Comparison of ENCODE assay signal across 8 cellular contexts in genomic region chr10:4849555-4850242, GRCh38. TPM values are rescaled to one million over a fixed set of nuclear protein-coding genes. Genes with fewer than 3 reads are reported as not detected.
DNase-seq lines count a peak whose midpoint lies in the region; ATAC-seq and TF ChIP-seq lines count a peak whose summit lies in the region.

No MANE protein-coding gene starts in this region.

- H3K9me3 Mint-ChIP-seq in naive B cell = no peaks in the 10 kb centered on the region

- H3K4me1 Mint-ChIP-seq in naive B cell = peaks cover 8 to 13% (median 9%) of the 10 kb centered on the region in 3 donors

- H3K27me3 ChIP-seq in OCI-LY3 (ENCODE audit: low read depth, low read length) = no peaks in the 10 kb centered on the region

- H3K36me3 Mint-ChIP-seq in naive B cell = no peaks in the 10 kb centered on the region

- peak overlapping the region; percentile 90 for H2AFZ ChIP-seq in OCI-LY3 (ENCODE audit: low read depth, low read length)

- no peaks in the 10 kb centered on the region for H3K79me2 ChIP-seq in OCI-LY3 (ENCODE audit: low read length)

- H3K27ac Mint-ChIP-seq in naive B cell = peak overlapping the region in 3 of 6 donors; percentile 50 to 72 (median 67)

- peak overlapping the region; percentile 99 for H3K4me2 ChIP-seq in OCI-LY3 (ENCODE audit: low read length)

- peaks cover 0 to 7% (median 0%) of the 10 kb centered on the region in 3 donors for H3K27me3 Mint-ChIP-seq in naive B cell

- ATAC-seq in GM21723 (IDR thresholded peaks at IDR 0.05; ENCODE audit: unreplicated experiment) (peak; percentile 89), naive B cell (ENCODE audit: low read depth in 2 of 2) (peak; percentile 86 to 87)

- H3K27ac ChIP-seq in OCI-LY3 (ENCODE audit: low read length) = peak overlapping the region; percentile 99

- peak overlapping the region; percentile 91 for H3K9ac ChIP-seq in OCI-LY3 (ENCODE audit: low read length)

- peak; percentile 99 for TF ChIP-seq CTCF in OCI-LY3 (IDR thresholded peaks at IDR 0.05; ENCODE audit: low read depth, low read length)

- peaks cover 39% of the 10 kb centered on the region for H3K4me1 ChIP-seq in OCI-LY3 (ENCODE audit: low read length)

- H3K9me3 ChIP-seq in OCI-LY3 (ENCODE audit: insufficient read depth, low read length) = no peaks in the 10 kb centered on the region

- H3K4me3 Mint-ChIP-seq in naive B cell = peak overlapping the region in 3 of 8 donors; percentile 23 to 54 (median 53)

- no peaks in the 10 kb centered on the region for H4K20me1 ChIP-seq in OCI-LY3 (ENCODE audit: insufficient read depth, low read length)

- no peak overlapping the region for H3K4me3 ChIP-seq in Jurkat, Clone E6-1 (ENCODE audit: low read length)
- H3K4me3 ChIP-seq in OCI-LY3 (ENCODE audit: low read length) = peak overlapping the region; percentile 70

- peak; percentile 21 for TF ChIP-seq POLR2A in erythroblast (IDR thresholded peaks at IDR 0.05; ENCODE audit: low read length)

- peak; percentile 84 for DNase-seq in DMS53 treated with DMSO at 0.1 percent for 48 hours (lab: John Stamatoyannopoulos, UW; ENCODE audit: unreplicated experiment)
- peak; percentile 89 for DNase-seq in Jurkat, Clone E6-1 (ENCODE audit: low read depth, low spot score)
- peak; percentile 95 for DNase-seq in activated CD8-positive, alpha-beta memory T cell treated with anti-CD3 and anti-CD28 coated beads, Interleukin-2, amount 50 U/mL, for 48 hours
- peak; percentile 92 to 96 for DNase-seq in erythroblast (lab: John Stamatoyannopoulos, UW)
- DNase-seq in naive B cell = peak; percentile 59
- DNase-seq in stimulated activated CD8-positive, alpha-beta memory T cell treated with anti-CD3 and anti-CD28 coated beads, Interleukin-7, amount 100 ng/mL, for 48 hours (ENCODE audit: extremely low read depth in 1 of 2, low read depth in 1 of 2) = peak; percentile 45 to 77

- no peaks in the 10 kb centered on the region for H3K36me3 ChIP-seq in OCI-LY3 (replicated peaks; ENCODE audit: low read depth, low read length)

RNA-seq across cellular contexts. Expression of gene AKR1E2, which starts 23.7 kb away (rescaled TPM):
- 11.4 TPM for polyA plus RNA-seq in Jurkat, Clone E6-1 (2012; ENCODE audit: insufficient read depth, insufficient read length)
- not detected for polyA plus RNA-seq in naive B cell (ENCODE audit: low read depth in 6 of 6)
